In genomic region chr1:85372683-85373446, GRCh38 we compare ENCODE assay signal across 16 cellular contexts.
DNase-seq lines count a peak whose midpoint lies in the region; ATAC-seq, FAIRE-seq and TF ChIP-seq lines count a peak whose summit lies in the region.
"Had no signal": no experiment of that assay in that cellular context is flagged by ENCODE, and none has a peak within 500 bp of the region (broad histone marks: within the 10 kb centered on the region; RNA-seq: fewer than 3 reads in every experiment).

No MANE protein-coding gene starts in this region.

- H3K27ac Mint-ChIP-seq in WTC11, result peak overlapping the region; percentile 11; the same call in 1 of the 2 replicates
- H3K27ac Mint-ChIP-seq: activated naive CD8-positive, alpha-beta T cell treated with anti-CD3 and anti-CD28 coated beads for 36 hours; CD4-positive, CD25-positive, alpha-beta regulatory T cell; dendritic cell treated with granulocyte-macrophage colony-stimulating factor and Interleukin-4, amounts not matched to agents 40 ng/mL and 50 ng/mL, for 4 days; naive B cell had no signal

- H3K9me3 ChIP-seq in prostate gland, result no peaks in the 10 kb centered on the region
- H3K9me3 ChIP-seq: gastroesophageal sphincter had no signal

- no peaks in the 10 kb centered on the region for H3K27me3 Mint-ChIP-seq in WTC11 (ENCODE audit: low read depth)
- H3K27me3 Mint-ChIP-seq: CD4-positive, CD25-positive, alpha-beta regulatory T cell; dendritic cell treated with granulocyte-macrophage colony-stimulating factor and Interleukin-4, amounts not matched to agents 40 ng/mL and 50 ng/mL, for 4 days; naive B cell had no signal

- H3K4me3 ChIP-seq in fibroblast of villous mesenchyme (ENCODE audit: low read depth, low read length) (no peak overlapping the region), prostate gland (no peak overlapping the region)
- H3K4me3 ChIP-seq: gastroesophageal sphincter had no signal

- H3K4me1 Mint-ChIP-seq in WTC11, result peaks cover 18% of the 10 kb centered on the region
- H3K4me1 Mint-ChIP-seq: activated naive CD8-positive, alpha-beta T cell treated with anti-CD3 and anti-CD28 coated beads for 36 hours; CD4-positive, CD25-positive, alpha-beta regulatory T cell had no signal

- POLR2A ChIA-PET in WTC11 (lab: Charles Lee), result no interaction called here

- CTCF ChIA-PET in WTC11 (lab: Charles Lee), result no interaction called here

- no peak for DNase-seq in H54 (ENCODE audit: insufficient read length, low spot score)
- DNase-seq in WTC11 (ENCODE audit: low spot score), result no peak
- DNase-seq in fibroblast of villous mesenchyme (ENCODE audit: low read depth), result peak; percentile 73
- DNase-seq in prostate gland (ENCODE audit: low spot score), result peak; percentile 22
- DNase-seq in NCI-H510A (lab: John Stamatoyannopoulos, UW), result no peak
- DNase-seq in nucleus accumbens (lab: John Stamatoyannopoulos, UW), result no peak
- DNase-seq: activated naive CD8-positive, alpha-beta T cell treated with anti-CD3 and anti-CD28 coated beads for 36 hours; CD4-positive, CD25-positive, alpha-beta regulatory T cell; islet precursor cell; naive B cell; NCI-H2171 treated with DMSO at 0.1 percent for 48 hours had no signal

- H3K36me3 ChIP-seq in prostate gland, result no peaks in the 10 kb centered on the region
- H3K36me3 ChIP-seq: gastroesophageal sphincter had no signal

- H3K4me3 Mint-ChIP-seq in WTC11, result no peak overlapping the region
- H3K4me3 Mint-ChIP-seq: activated naive CD8-positive, alpha-beta T cell treated with anti-CD3 and anti-CD28 coated beads for 36 hours; CD4-positive, CD25-positive, alpha-beta regulatory T cell; dendritic cell treated with granulocyte-macrophage colony-stimulating factor and Interleukin-4, amounts not matched to agents 40 ng/mL and 50 ng/mL, for 4 days; naive B cell had no signal

- TF ChIP-seq POLR2A in H54 (IDR thresholded peaks at IDR 0.05; ENCODE audit: low read depth, low read length) (no peak), prostate gland (IDR thresholded peaks at IDR 0.05) (no peak)

- no peak for TF ChIP-seq CTCF in WTC11 (IDR thresholded peaks at IDR 0.05)
- TF ChIP-seq CTCF in fibroblast of villous mesenchyme (IDR thresholded peaks at IDR 0.05; ENCODE audit: insufficient read depth, low read depth, low read length), result no peak
- TF ChIP-seq CTCF in prostate gland (IDR thresholded peaks at IDR 0.05), result no peak

- H3K36me3 Mint-ChIP-seq in WTC11, result no peaks in the 10 kb centered on the region
- H3K36me3 Mint-ChIP-seq: activated naive CD8-positive, alpha-beta T cell treated with anti-CD3 and anti-CD28 coated beads for 36 hours; CD4-positive, CD25-positive, alpha-beta regulatory T cell had no signal

- FAIRE-seq in H54 (lab: Jason Lieb, UNC), result peak; percentile 91

- no peaks in the 10 kb centered on the region for H3K9me3 Mint-ChIP-seq in WTC11
- H3K9me3 Mint-ChIP-seq: activated naive CD8-positive, alpha-beta T cell treated with anti-CD3 and anti-CD28 coated beads for 36 hours; dendritic cell treated with granulocyte-macrophage colony-stimulating factor and Interleukin-4, amounts not matched to agents 40 ng/mL and 50 ng/mL, for 4 days; naive B cell had no signal

- 4% methylated on average over 5 of the region's 5 CpGs for WGBS in prostate gland

- H3K27ac ChIP-seq in prostate gland, result peak overlapping the region in 1 of 2 donors; percentile 4
- H3K27ac ChIP-seq: gastroesophageal sphincter, HL-60 had no signal

- no peaks in the 10 kb centered on the region for H3K4me1 ChIP-seq in prostate gland (replicated peaks)

- H3K27me3 ChIP-seq in prostate gland (replicated peaks; ENCODE audit: insufficient read depth), result no peaks in the 10 kb centered on the region
- H3K27me3 ChIP-seq: gastroesophageal sphincter had no signal

- ATAC-seq in WTC11 (no peak), HG03354 (IDR thresholded peaks at IDR 0.05; ENCODE audit: poor library complexity, severe bottlenecking, unreplicated experiment) (no peak), GM21723 (IDR thresholded peaks at IDR 0.05; ENCODE audit: unreplicated experiment) (no peak)
- ATAC-seq: gastroesophageal sphincter had no signal

- intact Hi-C loops in prostate gland (cut with DNase I), result no loop called here

TF ChIP-seq in WTC11, 78 proteins besides CTCF, POLR2A, EP300 and RAD21:
- TF ChIP-seq NR1H2 (CRISPR knock-in tag; IDR thresholded peaks at IDR 0.05), result no peak

Comparison
In these comparisons a context has a peak if more than half of its experiments do, and no peak if none do; other contexts are left out.
1. DNase-seq: peak in fibroblast of villous mesenchyme (single experiment) and prostate gland (single experiment); none in H54 (single experiment), WTC11 (single experiment), NCI-H510A (single experiment) and nucleus accumbens (0 of 56).